ENCODE assay signal across 15 cellular contexts in genomic region chr5:65161655-65162054, GRCh38.
"Had no signal": no experiment of that assay in that cellular context is flagged by ENCODE, and none has a peak within 500 bp of the region (broad histone marks: within the 10 kb centered on the region; RNA-seq: fewer than 3 reads in every experiment).

No MANE protein-coding gene starts in this region.

- H3K27ac ChIP-seq: colonic mucosa, heart right ventricle, lower lobe of right lung, neutrophil, parathyroid adenoma, thyroid gland had no signal

- H3K9me3 ChIP-seq: colonic mucosa, heart right ventricle, lower lobe of right lung, neutrophil, thyroid gland had no signal

- H3K4me1 ChIP-seq: colonic mucosa, lower lobe of right lung, thyroid gland had no signal

- H3K36me3 ChIP-seq: colonic mucosa, heart right ventricle, lower lobe of right lung, neutrophil, thyroid gland had no signal

- ATAC-seq: heart right ventricle; left colon; lower lobe of right lung; natural killer cell treated with Interleukin-12 subunit alpha and Interleukin-12 subunit beta and Interleukin-15 and Interleukin-18, amount 100 ng/mL, for 72 hours had no signal

- DNase-seq: activated CD4-positive, alpha-beta T cell treated with anti-CD3 and anti-CD28 coated beads, Interleukin-2, amount 50 U/mL, for 1 hour; activated naive CD8-positive, alpha-beta T cell treated with anti-CD3 and anti-CD28 coated beads for 36 hours; amniotic stem cell; central memory CD4-positive, alpha-beta T cell; colonic mucosa; endodermal cell; heart right ventricle; left colon; lower lobe of right lung; stimulated activated CD4-positive, alpha-beta T cell treated with anti-CD3 and anti-CD28 coated beads, Interleukin-2, amount 100 ng/mL, for 24 hours; stimulated activated naive CD4-positive, alpha-beta T cell treated with Interleukin-2 at 50 U/mL for 16 hours; thyroid gland had no signal

- H3K4me3 ChIP-seq: colonic mucosa, heart right ventricle, lower lobe of right lung, thyroid gland had no signal

- H3K79me2 ChIP-seq: parathyroid adenoma had no signal

- H3K27me3 ChIP-seq: colonic mucosa, heart right ventricle, neutrophil, thyroid gland had no signal

- H2AFZ ChIP-seq: parathyroid adenoma had no signal
